Comparison of ENCODE assay signal across 8 cellular contexts in genomic region chrX:41382699-41383645, GRCh38. TPM values are rescaled to one million over a fixed set of nuclear protein-coding genes. Genes with fewer than 3 reads are reported as not detected.
DNase-seq lines count a peak whose midpoint lies in the region; ATAC-seq and TF ChIP-seq lines count a peak whose summit lies in the region.

No MANE protein-coding gene starts in this region.

- intact Hi-C loops in HCT116 (cut with micrococcal nuclease): loop anchor here (5.0 kb wide), 1 partner anchor 51 kb away; the partner anchor contains the start of gene DDX3X
- intact Hi-C loops in sigmoid colon (cut with DNase I): no loop called here

- DNase-seq in HCT116 (ENCODE audit: low read depth, low spot score) (peak; percentile 6), RWPE2 (ENCODE audit: low spot score) (no peak), cerebellar nuclear complex (lab: John Stamatoyannopoulos, UW) (no peak), sigmoid colon (no peak), dedifferentiated amniotic fluid mesenchymal stem cell (ENCODE audit: extremely low spot score) (no peak), NCI-H526 treated with DMSO at 0.1 percent for 48 hours (lab: John Stamatoyannopoulos, UW) (no peak)
- peak in 2 of 3 donors; percentile 9 to 11 for DNase-seq in effector memory CD4-positive, alpha-beta T cell

- H3K4me3 ChIP-seq in HCT116 (replicated peaks in 1 of 2; ENCODE audit: low read depth in 1 of 2, low read length in 2 of 2) (0 out of 4 replicates have a peak overlapping the region, but pooled peaks of 1 of the 2 experiments have one; percentile 25), RWPE2 (ENCODE audit: severe bottlenecking) (no peak overlapping the region), skeletal muscle satellite cell (ENCODE audit: low read length) (no peak overlapping the region), sigmoid colon (no peak overlapping the region)
- H3K4me3 ChIP-seq in effector memory CD4-positive, alpha-beta T cell (ENCODE audit: insufficient read depth, low read depth, low read length, poor library complexity, severe bottlenecking): no peak overlapping the region

- H3K27ac ChIP-seq in HCT116 (ENCODE audit: low read depth, low read length) (peak overlapping the region; percentile 77), RWPE2 (ENCODE audit: poor library complexity, severe bottlenecking) (peak overlapping the region; percentile 61), sigmoid colon (no peak overlapping the region)
- peak overlapping the region; percentile 58 for H3K27ac ChIP-seq in effector memory CD4-positive, alpha-beta T cell (ENCODE audit: insufficient read depth, low read length, poor library complexity, severe bottlenecking)

- H3K27me3 ChIP-seq in HCT116 (ENCODE audit: insufficient read depth, low read length): no peaks in the 10 kb centered on the region
- no peaks in the 10 kb centered on the region for H3K27me3 ChIP-seq in RWPE2 (ENCODE audit: insufficient read depth, poor library complexity, severe bottlenecking)
- H3K27me3 ChIP-seq in effector memory CD4-positive, alpha-beta T cell (replicated peaks; ENCODE audit: control insufficient read depth, insufficient read depth, low read length, poor library complexity, severe bottlenecking): no peaks in the 10 kb centered on the region
- H3K27me3 ChIP-seq in skeletal muscle satellite cell (ENCODE audit: control insufficient read depth, insufficient read depth, low read length): no peaks in the 10 kb centered on the region
- H3K27me3 ChIP-seq in sigmoid colon: no peaks in the 10 kb centered on the region

- TF ChIP-seq RAD21 in HCT116 (IDR thresholded peaks at IDR 0.05; ENCODE audit: low read depth): no peak

- H3K4me1 ChIP-seq in HCT116 (ENCODE audit: control insufficient read depth in 1 of 2, insufficient read depth in 2 of 2, low read length in 2 of 2) (peaks cover 16 to 31% of the 10 kb centered on the region in 2 experiments), RWPE2 (ENCODE audit: insufficient read depth, poor library complexity, severe bottlenecking) (peaks cover 20% of the 10 kb centered on the region), skeletal muscle satellite cell (ENCODE audit: control insufficient read depth, insufficient read depth, low read length) (peaks cover 21% of the 10 kb centered on the region), sigmoid colon (no peaks in the 10 kb centered on the region)
- peaks cover 3% of the 10 kb centered on the region for H3K4me1 ChIP-seq in effector memory CD4-positive, alpha-beta T cell (ENCODE audit: control insufficient read depth, insufficient read depth, low read length, poor library complexity, severe bottlenecking)

- peak overlapping the region; percentile 85 for H2AFZ ChIP-seq in HCT116 (ENCODE audit: low read depth, low read length, poor library complexity, severe bottlenecking)

- H3K79me2 ChIP-seq in HCT116 (ENCODE audit: insufficient read depth, low read length): no peaks in the 10 kb centered on the region

- RAD21 ChIA-PET in HCT116 (lab: Charles Lee; ENCODE audit: low non-redundant PET in 1 of 2, low total read pairs in 2 of 2, uncharacterized antibody in 2 of 2, unreplicated experiment in 2 of 2): interaction anchor here in 1 of 2 experiments (0.7 kb wide), 1 partner anchor 9 kb away, joined by 4 read pairs; no protein-coding TSS in a partner anchor

- no peak for TF ChIP-seq CTCF in HCT116 (IDR thresholded peaks at IDR 0.05 in 2 of 3, conservative IDR thresholded peaks at IDR 0.05 in 1 of 3; ENCODE audit: borderline replicate concordance in 1 of 3, insufficient read depth in 1 of 3, low read depth in 2 of 3, low read length in 2 of 3)
- TF ChIP-seq CTCF in RWPE2 (IDR thresholded peaks at IDR 0.05; ENCODE audit: poor library complexity, severe bottlenecking): no peak
- TF ChIP-seq CTCF in sigmoid colon (IDR thresholded peaks at IDR 0.05): no peak

- TSS peak; percentile 84 for BruUV-seq in HCT116 (replicated peaks; lab: Mats Ljungman, UMichigan)

- POLR2A ChIA-PET in HCT116 (lab: Charles Lee): interaction anchor here (0.7 to 1.2 kb wide), 5 partner anchors 16 to 50 kb away, joined by 4 to 8 read pairs (median 5); no protein-coding TSS in a partner anchor

- H3K9me2 ChIP-seq in HCT116 (ENCODE audit: insufficient read depth): no peaks in the 10 kb centered on the region

- no peak for TF ChIP-seq POLR2A in HCT116 (IDR thresholded peaks at IDR 0.05; ENCODE audit: borderline replicate concordance, extremely low read depth, insufficient read depth, insufficient read length)
- TF ChIP-seq POLR2A in sigmoid colon (IDR thresholded peaks at IDR 0.05): no peak

- H3K36me3 ChIP-seq in HCT116 (ENCODE audit: control insufficient read depth in 1 of 2, insufficient read depth in 2 of 2, low read length in 2 of 2) (no peaks in the 10 kb centered on the region), RWPE2 (ENCODE audit: low read depth) (no peaks in the 10 kb centered on the region), skeletal muscle satellite cell (ENCODE audit: insufficient read depth, low read length) (no peaks in the 10 kb centered on the region), sigmoid colon (no peaks in the 10 kb centered on the region)
- H3K36me3 ChIP-seq in effector memory CD4-positive, alpha-beta T cell (ENCODE audit: control insufficient read depth, insufficient read depth, low read length): no peaks in the 10 kb centered on the region

- H4K20me1 ChIP-seq in HCT116 (ENCODE audit: insufficient read depth): no peaks in the 10 kb centered on the region

- peak; percentile 17; the same call in 1 of the 2 replicates for ATAC-seq in HCT116
- no peak for ATAC-seq in RWPE2 (ENCODE audit: low read depth)

- H3K4me2 ChIP-seq in HCT116 (ENCODE audit: low read length) (peak overlapping the region; percentile 72), skeletal muscle satellite cell (ENCODE audit: low read length) (peak overlapping the region; percentile 31)

- no peak for TF ChIP-seq EP300 in sigmoid colon (IDR thresholded peaks at IDR 0.05)

- no peak overlapping the region for H3K9ac ChIP-seq in HCT116 (ENCODE audit: low read length)
- peak overlapping the region; percentile 35 for H3K9ac ChIP-seq in skeletal muscle satellite cell (ENCODE audit: low read depth, low read length)

- H3K9me3 ChIP-seq in HCT116 (ENCODE audit: control insufficient read depth in 1 of 2, insufficient read depth in 1 of 2, low read depth in 1 of 2, low read length in 2 of 2) (no peaks in the 10 kb centered on the region), RWPE2 (ENCODE audit: severe bottlenecking) (no peaks in the 10 kb centered on the region), skeletal muscle satellite cell (replicated peaks; ENCODE audit: low read length) (no peaks in the 10 kb centered on the region), sigmoid colon (no peaks in the 10 kb centered on the region)
- no peaks in the 10 kb centered on the region for H3K9me3 ChIP-seq in effector memory CD4-positive, alpha-beta T cell (ENCODE audit: control insufficient read depth, low read length)

- 36 to 59% methylated on average over 10 of the region's 10 CpGs for WGBS in sigmoid colon, 2 donors

- CTCF ChIA-PET in HCT116 (lab: Charles Lee): no interaction called here

TF ChIP-seq in HCT116, 20 proteins besides CTCF, POLR2A, EP300 and RAD21 (continues in another document):
- no peak for TF ChIP-seq EGR1 (IDR thresholded peaks at IDR 0.05; ENCODE audit: low read depth)
- TF ChIP-seq CEBPB (IDR thresholded peaks at IDR 0.05; ENCODE audit: low read depth): no peak
- TF ChIP-seq SRF (IDR thresholded peaks at IDR 0.05; ENCODE audit: low read depth): no peak
- no peak for TF ChIP-seq REST (IDR thresholded peaks at IDR 0.05; ENCODE audit: low read depth)
- TF ChIP-seq ZBTB33 (IDR thresholded peaks at IDR 0.05; ENCODE audit: extremely low read depth, insufficient replicate concordance, low read length): no peak
- no peak for TF ChIP-seq POLR2AphosphoS5 (IDR thresholded peaks at IDR 0.05; ENCODE audit: low read depth, low read length)

RNA-seq across cellular contexts. Expression of gene DDX3X, which starts 49.0 kb away (rescaled TPM):
- total RNA-seq in HCT116 (2021; ENCODE audit: unreplicated experiment) (253 TPM), sigmoid colon (100 to 1,000 TPM; 146 to 218 (median 214) TPM)
- 114 and 120 TPM in 2 replicates for polyA plus RNA-seq in HCT116 (2012)
- total RNA-seq in skeletal muscle satellite cell (2012; rRNA removed): 92.8 and 138 TPM in 2 replicates
- polyA plus RNA-seq in sigmoid colon: 10 to 100 TPM; 86.0 to 94.9 (median 91.8) TPM

Comparison
In these comparisons a context has a peak if more than half of its experiments do, and no peak if none do; other contexts are left out.
1. DNase-seq: peak in HCT116 (single experiment) and effector memory CD4-positive, alpha-beta T cell (2 of 3); none in RWPE2 (single experiment), cerebellar nuclear complex (0 of 2), sigmoid colon (single experiment), dedifferentiated amniotic fluid mesenchymal stem cell (single experiment) and NCI-H526 treated with DMSO at 0.1 percent for 48 hours (single experiment).
2. H3K27ac ChIP-seq: peak in HCT116 (single experiment), RWPE2 (single experiment) and effector memory CD4-positive, alpha-beta T cell (single experiment); none in sigmoid colon (0 of 4).